1 cellular context compared by ENCODE assay signal in the genomic region with DNA sequence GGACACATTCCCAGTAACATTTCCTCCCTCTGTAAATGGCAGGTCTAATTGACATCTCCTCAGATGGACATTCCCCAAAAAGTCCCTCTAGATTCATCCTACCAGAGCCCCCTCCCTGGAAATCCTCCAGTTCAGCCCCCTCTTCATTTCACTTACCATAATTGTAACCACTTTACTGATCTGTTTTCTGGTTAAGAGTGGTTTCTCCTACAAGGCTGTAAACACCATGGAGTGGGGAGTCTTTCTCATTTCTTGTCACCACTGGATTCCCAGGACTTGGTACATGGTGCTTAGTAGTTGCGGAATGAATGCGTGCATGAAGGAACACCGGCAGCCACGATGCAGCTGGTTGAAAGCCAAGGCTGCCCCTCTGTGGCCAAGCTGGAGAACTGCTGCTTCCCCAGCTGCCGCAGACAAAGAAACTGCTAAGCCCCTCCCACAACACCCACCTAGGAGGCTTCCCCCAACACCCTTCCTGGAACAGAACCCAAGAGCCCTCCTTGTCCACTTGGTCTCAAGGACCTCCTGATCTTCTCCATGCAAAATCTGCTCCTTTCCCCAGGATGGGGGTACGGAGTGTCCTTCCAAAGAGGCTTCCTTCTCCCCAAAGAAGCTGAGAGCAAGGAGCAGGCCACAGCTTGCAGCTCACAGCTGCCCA.
TF ChIP-seq lines count a peak whose summit lies in the region.

No MANE protein-coding gene starts in this region.

TF ChIP-seq in GM12878, 131 proteins besides CTCF, POLR2A, EP300 and RAD21 (continued from another document and continues in another):
- TF ChIP-seq, protein P1, sequence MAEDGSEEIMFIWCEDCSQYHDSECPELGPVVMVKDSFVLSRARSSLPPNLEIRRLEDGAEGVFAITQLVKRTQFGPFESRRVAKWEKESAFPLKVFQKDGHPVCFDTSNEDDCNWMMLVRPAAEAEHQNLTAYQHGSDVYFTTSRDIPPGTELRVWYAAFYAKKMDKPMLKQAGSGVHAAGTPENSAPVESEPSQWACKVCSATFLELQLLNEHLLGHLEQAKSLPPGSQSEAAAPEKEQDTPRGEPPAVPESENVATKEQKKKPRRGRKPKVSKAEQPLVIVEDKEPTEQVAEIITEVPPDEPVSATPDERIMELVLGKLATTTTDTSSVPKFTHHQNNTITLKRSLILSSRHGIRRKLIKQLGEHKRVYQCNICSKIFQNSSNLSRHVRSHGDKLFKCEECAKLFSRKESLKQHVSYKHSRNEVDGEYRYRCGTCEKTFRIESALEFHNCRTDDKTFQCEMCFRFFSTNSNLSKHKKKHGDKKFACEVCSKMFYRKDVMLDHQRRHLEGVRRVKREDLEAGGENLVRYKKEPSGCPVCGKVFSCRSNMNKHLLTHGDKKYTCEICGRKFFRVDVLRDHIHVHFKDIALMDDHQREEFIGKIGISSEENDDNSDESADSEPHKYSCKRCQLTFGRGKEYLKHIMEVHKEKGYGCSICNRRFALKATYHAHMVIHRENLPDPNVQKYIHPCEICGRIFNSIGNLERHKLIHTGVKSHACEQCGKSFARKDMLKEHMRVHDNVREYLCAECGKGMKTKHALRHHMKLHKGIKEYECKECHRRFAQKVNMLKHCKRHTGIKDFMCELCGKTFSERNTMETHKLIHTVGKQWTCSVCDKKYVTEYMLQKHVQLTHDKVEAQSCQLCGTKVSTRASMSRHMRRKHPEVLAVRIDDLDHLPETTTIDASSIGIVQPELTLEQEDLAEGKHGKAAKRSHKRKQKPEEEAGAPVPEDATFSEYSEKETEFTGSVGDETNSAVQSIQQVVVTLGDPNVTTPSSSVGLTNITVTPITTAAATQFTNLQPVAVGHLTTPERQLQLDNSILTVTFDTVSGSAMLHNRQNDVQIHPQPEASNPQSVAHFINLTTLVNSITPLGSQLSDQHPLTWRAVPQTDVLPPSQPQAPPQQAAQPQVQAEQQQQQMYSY (CRISPR knock-in tag; IDR thresholded peaks at IDR 0.05) = no peak
- TF ChIP-seq NR2C1 (IDR thresholded peaks at IDR 0.05) (no peak), YBX1 (IDR thresholded peaks at IDR 0.05) (no peak), NRF1 (conservative IDR thresholded peaks at IDR 0.05; ENCODE audit: low read depth, low read length) (no peak), POLR2AphosphoS2 (IDR thresholded peaks at IDR 0.05; ENCODE audit: low read depth, low read length) (no peak), FOS (IDR thresholded peaks at IDR 0.05; ENCODE audit: borderline replicate concordance, extremely low read depth, insufficient read length) (no peak), CREB1 (IDR thresholded peaks at IDR 0.05; ENCODE audit: low read depth) (0 out of 2 replicates have a peak, but pooled peaks have one; percentile 29), MTA3 (IDR thresholded peaks at IDR 0.05; ENCODE audit: borderline replicate concordance, low read length) (no peak), ZNF24 (IDR thresholded peaks at IDR 0.05) (peak; percentile 89), SUZ12 (IDR thresholded peaks at IDR 0.05; ENCODE audit: unreplicated experiment) (no peak), HCFC1 (IDR thresholded peaks at IDR 0.05; ENCODE audit: low read length) (no peak), SMARCA5 (IDR thresholded peaks at IDR 0.05) (peak; percentile 63; the same call in 1 of the 2 replicates), CBX3 (IDR thresholded peaks at IDR 0.05; ENCODE audit: borderline replicate concordance, low read depth) (no peak), SMAD1 (IDR thresholded peaks at IDR 0.05; ENCODE audit: low read depth, partially characterized antibody) (no peak), RELA (IDR thresholded peaks at IDR 0.05; ENCODE audit: borderline replicate concordance, partially characterized antibody) (no peak), GABPA (IDR thresholded peaks at IDR 0.05; ENCODE audit: low read depth) (no peak), BHLHE40 (IDR thresholded peaks at IDR 0.05; ENCODE audit: borderline replicate concordance in 1 of 2, low read depth in 2 of 2, low read length in 1 of 2) (peak in 1 of 2 experiments; percentile 34; a peak in 1 of 4 replicates), ZBED1 (IDR thresholded peaks at IDR 0.05; ENCODE audit: borderline replicate concordance) (no peak), ZNF384 (IDR thresholded peaks at IDR 0.05; ENCODE audit: borderline replicate concordance, low read depth, low read length) (peak; percentile 40; the same call in 1 of the 2 replicates)
- TF ChIP-seq, protein P2, sequence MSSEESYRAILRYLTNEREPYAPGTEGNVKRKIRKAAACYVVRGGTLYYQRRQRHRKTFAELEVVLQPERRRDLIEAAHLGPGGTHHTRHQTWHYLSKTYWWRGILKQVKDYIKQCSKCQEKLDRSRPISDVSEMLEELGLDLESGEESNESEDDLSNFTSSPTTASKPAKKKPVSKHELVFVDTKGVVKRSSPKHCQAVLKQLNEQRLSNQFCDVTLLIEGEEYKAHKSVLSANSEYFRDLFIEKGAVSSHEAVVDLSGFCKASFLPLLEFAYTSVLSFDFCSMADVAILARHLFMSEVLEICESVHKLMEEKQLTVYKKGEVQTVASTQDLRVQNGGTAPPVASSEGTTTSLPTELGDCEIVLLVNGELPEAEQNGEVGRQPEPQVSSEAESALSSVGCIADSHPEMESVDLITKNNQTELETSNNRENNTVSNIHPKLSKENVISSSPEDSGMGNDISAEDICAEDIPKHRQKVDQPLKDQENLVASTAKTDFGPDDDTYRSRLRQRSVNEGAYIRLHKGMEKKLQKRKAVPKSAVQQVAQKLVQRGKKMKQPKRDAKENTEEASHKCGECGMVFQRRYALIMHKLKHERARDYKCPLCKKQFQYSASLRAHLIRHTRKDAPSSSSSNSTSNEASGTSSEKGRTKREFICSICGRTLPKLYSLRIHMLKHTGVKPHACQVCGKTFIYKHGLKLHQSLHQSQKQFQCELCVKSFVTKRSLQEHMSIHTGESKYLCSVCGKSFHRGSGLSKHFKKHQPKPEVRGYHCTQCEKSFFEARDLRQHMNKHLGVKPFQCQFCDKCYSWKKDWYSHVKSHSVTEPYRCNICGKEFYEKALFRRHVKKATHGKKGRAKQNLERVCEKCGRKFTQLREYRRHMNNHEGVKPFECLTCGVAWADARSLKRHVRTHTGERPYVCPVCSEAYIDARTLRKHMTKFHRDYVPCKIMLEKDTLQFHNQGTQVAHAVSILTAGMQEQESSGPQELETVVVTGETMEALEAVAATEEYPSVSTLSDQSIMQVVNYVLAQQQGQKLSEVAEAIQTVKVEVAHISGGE (CRISPR knock-in tag; IDR thresholded peaks at IDR 0.05) = no peak
- TF ChIP-seq, protein P3, sequence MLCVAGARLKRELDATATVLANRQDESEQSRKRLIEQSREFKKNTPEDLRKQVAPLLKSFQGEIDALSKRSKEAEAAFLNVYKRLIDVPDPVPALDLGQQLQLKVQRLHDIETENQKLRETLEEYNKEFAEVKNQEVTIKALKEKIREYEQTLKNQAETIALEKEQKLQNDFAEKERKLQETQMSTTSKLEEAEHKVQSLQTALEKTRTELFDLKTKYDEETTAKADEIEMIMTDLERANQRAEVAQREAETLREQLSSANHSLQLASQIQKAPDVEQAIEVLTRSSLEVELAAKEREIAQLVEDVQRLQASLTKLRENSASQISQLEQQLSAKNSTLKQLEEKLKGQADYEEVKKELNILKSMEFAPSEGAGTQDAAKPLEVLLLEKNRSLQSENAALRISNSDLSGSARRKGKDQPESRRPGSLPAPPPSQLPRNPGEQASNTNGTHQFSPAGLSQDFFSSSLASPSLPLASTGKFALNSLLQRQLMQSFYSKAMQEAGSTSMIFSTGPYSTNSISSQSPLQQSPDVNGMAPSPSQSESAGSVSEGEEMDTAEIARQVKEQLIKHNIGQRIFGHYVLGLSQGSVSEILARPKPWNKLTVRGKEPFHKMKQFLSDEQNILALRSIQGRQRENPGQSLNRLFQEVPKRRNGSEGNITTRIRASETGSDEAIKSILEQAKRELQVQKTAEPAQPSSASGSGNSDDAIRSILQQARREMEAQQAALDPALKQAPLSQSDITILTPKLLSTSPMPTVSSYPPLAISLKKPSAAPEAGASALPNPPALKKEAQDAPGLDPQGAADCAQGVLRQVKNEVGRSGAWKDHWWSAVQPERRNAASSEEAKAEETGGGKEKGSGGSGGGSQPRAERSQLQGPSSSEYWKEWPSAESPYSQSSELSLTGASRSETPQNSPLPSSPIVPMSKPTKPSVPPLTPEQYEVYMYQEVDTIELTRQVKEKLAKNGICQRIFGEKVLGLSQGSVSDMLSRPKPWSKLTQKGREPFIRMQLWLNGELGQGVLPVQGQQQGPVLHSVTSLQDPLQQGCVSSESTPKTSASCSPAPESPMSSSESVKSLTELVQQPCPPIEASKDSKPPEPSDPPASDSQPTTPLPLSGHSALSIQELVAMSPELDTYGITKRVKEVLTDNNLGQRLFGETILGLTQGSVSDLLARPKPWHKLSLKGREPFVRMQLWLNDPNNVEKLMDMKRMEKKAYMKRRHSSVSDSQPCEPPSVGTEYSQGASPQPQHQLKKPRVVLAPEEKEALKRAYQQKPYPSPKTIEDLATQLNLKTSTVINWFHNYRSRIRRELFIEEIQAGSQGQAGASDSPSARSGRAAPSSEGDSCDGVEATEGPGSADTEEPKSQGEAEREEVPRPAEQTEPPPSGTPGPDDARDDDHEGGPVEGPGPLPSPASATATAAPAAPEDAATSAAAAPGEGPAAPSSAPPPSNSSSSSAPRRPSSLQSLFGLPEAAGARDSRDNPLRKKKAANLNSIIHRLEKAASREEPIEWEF (IDR thresholded peaks at IDR 0.05; ENCODE audit: insufficient replicate concordance, low read depth, low read length) = no peak
- TF ChIP-seq, protein P4, sequence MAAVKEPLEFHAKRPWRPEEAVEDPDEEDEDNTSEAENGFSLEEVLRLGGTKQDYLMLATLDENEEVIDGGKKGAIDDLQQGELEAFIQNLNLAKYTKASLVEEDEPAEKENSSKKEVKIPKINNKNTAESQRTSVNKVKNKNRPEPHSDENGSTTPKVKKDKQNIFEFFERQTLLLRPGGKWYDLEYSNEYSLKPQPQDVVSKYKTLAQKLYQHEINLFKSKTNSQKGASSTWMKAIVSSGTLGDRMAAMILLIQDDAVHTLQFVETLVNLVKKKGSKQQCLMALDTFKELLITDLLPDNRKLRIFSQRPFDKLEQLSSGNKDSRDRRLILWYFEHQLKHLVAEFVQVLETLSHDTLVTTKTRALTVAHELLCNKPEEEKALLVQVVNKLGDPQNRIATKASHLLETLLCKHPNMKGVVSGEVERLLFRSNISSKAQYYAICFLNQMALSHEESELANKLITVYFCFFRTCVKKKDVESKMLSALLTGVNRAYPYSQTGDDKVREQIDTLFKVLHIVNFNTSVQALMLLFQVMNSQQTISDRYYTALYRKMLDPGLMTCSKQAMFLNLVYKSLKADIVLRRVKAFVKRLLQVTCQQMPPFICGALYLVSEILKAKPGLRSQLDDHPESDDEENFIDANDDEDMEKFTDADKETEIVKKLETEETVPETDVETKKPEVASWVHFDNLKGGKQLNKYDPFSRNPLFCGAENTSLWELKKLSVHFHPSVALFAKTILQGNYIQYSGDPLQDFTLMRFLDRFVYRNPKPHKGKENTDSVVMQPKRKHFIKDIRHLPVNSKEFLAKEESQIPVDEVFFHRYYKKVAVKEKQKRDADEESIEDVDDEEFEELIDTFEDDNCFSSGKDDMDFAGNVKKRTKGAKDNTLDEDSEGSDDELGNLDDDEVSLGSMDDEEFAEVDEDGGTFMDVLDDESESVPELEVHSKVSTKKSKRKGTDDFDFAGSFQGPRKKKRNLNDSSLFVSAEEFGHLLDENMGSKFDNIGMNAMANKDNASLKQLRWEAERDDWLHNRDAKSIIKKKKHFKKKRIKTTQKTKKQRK (IDR thresholded peaks at IDR 0.05; ENCODE audit: low read depth, low read length) = no peak
- TF ChIP-seq, protein P5, sequence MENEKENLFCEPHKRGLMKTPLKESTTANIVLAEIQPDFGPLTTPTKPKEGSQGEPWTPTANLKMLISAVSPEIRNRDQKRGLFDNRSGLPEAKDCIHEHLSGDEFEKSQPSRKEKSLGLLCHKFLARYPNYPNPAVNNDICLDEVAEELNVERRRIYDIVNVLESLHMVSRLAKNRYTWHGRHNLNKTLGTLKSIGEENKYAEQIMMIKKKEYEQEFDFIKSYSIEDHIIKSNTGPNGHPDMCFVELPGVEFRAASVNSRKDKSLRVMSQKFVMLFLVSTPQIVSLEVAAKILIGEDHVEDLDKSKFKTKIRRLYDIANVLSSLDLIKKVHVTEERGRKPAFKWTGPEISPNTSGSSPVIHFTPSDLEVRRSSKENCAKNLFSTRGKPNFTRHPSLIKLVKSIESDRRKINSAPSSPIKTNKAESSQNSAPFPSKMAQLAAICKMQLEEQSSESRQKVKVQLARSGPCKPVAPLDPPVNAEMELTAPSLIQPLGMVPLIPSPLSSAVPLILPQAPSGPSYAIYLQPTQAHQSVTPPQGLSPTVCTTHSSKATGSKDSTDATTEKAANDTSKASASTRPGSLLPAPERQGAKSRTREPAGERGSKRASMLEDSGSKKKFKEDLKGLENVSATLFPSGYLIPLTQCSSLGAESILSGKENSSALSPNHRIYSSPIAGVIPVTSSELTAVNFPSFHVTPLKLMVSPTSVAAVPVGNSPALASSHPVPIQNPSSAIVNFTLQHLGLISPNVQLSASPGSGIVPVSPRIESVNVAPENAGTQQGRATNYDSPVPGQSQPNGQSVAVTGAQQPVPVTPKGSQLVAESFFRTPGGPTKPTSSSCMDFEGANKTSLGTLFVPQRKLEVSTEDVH (IDR thresholded peaks at IDR 0.05; ENCODE audit: low read depth, partially characterized antibody) = no peak
- TF ChIP-seq, protein P6, sequence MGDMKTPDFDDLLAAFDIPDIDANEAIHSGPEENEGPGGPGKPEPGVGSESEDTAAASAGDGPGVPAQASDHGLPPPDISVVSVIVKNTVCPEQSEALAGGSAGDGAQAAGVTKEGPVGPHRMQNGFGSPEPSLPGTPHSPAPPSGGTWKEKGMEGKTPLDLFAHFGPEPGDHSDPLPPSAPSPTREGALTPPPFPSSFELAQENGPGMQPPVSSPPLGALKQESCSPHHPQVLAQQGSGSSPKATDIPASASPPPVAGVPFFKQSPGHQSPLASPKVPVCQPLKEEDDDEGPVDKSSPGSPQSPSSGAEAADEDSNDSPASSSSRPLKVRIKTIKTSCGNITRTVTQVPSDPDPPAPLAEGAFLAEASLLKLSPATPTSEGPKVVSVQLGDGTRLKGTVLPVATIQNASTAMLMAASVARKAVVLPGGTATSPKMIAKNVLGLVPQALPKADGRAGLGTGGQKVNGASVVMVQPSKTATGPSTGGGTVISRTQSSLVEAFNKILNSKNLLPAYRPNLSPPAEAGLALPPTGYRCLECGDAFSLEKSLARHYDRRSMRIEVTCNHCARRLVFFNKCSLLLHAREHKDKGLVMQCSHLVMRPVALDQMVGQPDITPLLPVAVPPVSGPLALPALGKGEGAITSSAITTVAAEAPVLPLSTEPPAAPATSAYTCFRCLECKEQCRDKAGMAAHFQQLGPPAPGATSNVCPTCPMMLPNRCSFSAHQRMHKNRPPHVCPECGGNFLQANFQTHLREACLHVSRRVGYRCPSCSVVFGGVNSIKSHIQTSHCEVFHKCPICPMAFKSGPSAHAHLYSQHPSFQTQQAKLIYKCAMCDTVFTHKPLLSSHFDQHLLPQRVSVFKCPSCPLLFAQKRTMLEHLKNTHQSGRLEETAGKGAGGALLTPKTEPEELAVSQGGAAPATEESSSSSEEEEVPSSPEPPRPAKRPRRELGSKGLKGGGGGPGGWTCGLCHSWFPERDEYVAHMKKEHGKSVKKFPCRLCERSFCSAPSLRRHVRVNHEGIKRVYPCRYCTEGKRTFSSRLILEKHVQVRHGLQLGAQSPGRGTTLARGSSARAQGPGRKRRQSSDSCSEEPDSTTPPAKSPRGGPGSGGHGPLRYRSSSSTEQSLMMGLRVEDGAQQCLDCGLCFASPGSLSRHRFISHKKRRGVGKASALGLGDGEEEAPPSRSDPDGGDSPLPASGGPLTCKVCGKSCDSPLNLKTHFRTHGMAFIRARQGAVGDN (IDR thresholded peaks at IDR 0.05) = no peak
- TF ChIP-seq, protein P7, sequence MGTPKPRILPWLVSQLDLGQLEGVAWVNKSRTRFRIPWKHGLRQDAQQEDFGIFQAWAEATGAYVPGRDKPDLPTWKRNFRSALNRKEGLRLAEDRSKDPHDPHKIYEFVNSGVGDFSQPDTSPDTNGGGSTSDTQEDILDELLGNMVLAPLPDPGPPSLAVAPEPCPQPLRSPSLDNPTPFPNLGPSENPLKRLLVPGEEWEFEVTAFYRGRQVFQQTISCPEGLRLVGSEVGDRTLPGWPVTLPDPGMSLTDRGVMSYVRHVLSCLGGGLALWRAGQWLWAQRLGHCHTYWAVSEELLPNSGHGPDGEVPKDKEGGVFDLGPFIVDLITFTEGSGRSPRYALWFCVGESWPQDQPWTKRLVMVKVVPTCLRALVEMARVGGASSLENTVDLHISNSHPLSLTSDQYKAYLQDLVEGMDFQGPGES (IDR thresholded peaks at IDR 0.05) = no peak
